Comparison of ENCODE assay signal across 20 cellular contexts in genomic region chr2:217737127-217737526, GRCh38.
DNase-seq lines count a peak whose midpoint lies in the region; ATAC-seq, FAIRE-seq and TF ChIP-seq lines count a peak whose summit lies in the region.
"Had no signal": no experiment of that assay in that cellular context is flagged by ENCODE, and none has a peak within 500 bp of the region (broad histone marks: within the 10 kb centered on the region; RNA-seq: fewer than 3 reads in every experiment).

No MANE protein-coding gene starts in this region.

- H3K79me2 ChIP-seq in parathyroid adenoma = peaks cover 20% of the 10 kb centered on the region

- TF ChIP-seq RAD21 in A549 (conservative IDR thresholded peaks at IDR 0.05 in 1 of 2, IDR thresholded peaks at IDR 0.05 in 1 of 2) = no peak

- TF ChIP-seq POLR2A in A549 (IDR thresholded peaks at IDR 0.05; ENCODE audit: low read length) (no peak), gastroesophageal sphincter (IDR thresholded peaks at IDR 0.05) (no peak)

- POLR2A ChIA-PET in A549 (lab: Yijun Ruan, JAX) = no interaction called here

- no peaks in the 10 kb centered on the region for H3K9me3 ChIP-seq in A549
- H3K9me3 ChIP-seq in parathyroid adenoma (ENCODE audit: control insufficient read depth, low read length) = no peaks in the 10 kb centered on the region
- H3K9me3 ChIP-seq in gastroesophageal sphincter = no peaks in the 10 kb centered on the region
- H3K9me3 ChIP-seq: MG63 had no signal

- H3K36me3 ChIP-seq in kidney epithelial cell (ENCODE audit: control insufficient read depth, insufficient read depth, low read length) (no peaks in the 10 kb centered on the region), parathyroid adenoma (ENCODE audit: control insufficient read depth, insufficient read depth, low read length) (no peaks in the 10 kb centered on the region), gastroesophageal sphincter (peaks cover 0 to 70% of the 10 kb centered on the region in 2 donors)
- H3K36me3 ChIP-seq: MG63 had no signal

- FAIRE-seq in A549 (lab: Jason Lieb, UNC) = no peak
- no peak for FAIRE-seq in RCC 7860 (lab: Jason Lieb, UNC)
- FAIRE-seq: GM12878, GM18507 had no signal

- 75% methylated on average over 1 of the region's 1 CpG for WGBS in A549 (ENCODE audit: missing lambda C conversion rate)
- WGBS in gastroesophageal sphincter (ENCODE audit: low coverage in 1 of 2), 2 donors = 67% methylated on average over 1 of the region's 1 CpG; no CpG with 5 or more reads in 1 of the 2 donors

- H3K4me2 ChIP-seq in A549 = no peak overlapping the region
- peak overlapping the region; percentile 13 for H3K4me2 ChIP-seq in parathyroid adenoma (ENCODE audit: low read length)
- H3K4me2 ChIP-seq: KMS-11 had no signal

- H3K27me3 ChIP-seq in kidney epithelial cell (ENCODE audit: control insufficient read depth, insufficient read depth, low read length) (no peaks in the 10 kb centered on the region), parathyroid adenoma (ENCODE audit: control insufficient read depth, insufficient read depth, low read length) (no peaks in the 10 kb centered on the region), gastroesophageal sphincter (no peaks in the 10 kb centered on the region)
- H3K27me3 ChIP-seq: MG63 had no signal

- no peak for TF ChIP-seq EP300 in A549 (IDR thresholded peaks at IDR 0.05)
- no peak for TF ChIP-seq EP300 in gastroesophageal sphincter (IDR thresholded peaks at IDR 0.05)

- no peak overlapping the region for H3K27ac ChIP-seq in A549
- peak overlapping the region; percentile 99 for H3K27ac ChIP-seq in parathyroid adenoma
- H3K27ac ChIP-seq in gastroesophageal sphincter = peak overlapping the region in 1 of 4 donors; percentile 53
- H3K27ac ChIP-seq: GM23248, KMS-11 had no signal

- no peak for DNase-seq in A549 (ENCODE audit: low read depth in 1 of 2, low spot score in 1 of 2)
- DNase-seq in RCC 7860 (ENCODE audit: low spot score) = peak; percentile 52
- DNase-seq in kidney epithelial cell (ENCODE audit: low read depth) = peak; percentile 42
- no peak for DNase-seq in NCI-H2227 (lab: John Stamatoyannopoulos, UW; ENCODE audit: unreplicated experiment)
- DNase-seq in EL = no peak
- no peak for DNase-seq in left lobe of liver (ENCODE audit: low spot score)
- DNase-seq: 8988T, Calu3, GM23248, MG63, NCI-H1105 treated with DMSO at 0.1 percent for 48 hours, NCI-H187 treated with DMSO at 0.1 percent for 48 hours, NCI-H2171, NCI-H82, RPMI8226 had no signal

- H2AFZ ChIP-seq in parathyroid adenoma = no peak overlapping the region
- H2AFZ ChIP-seq: GM23248 had no signal

- H3K4me3 ChIP-seq in A549 (no peak overlapping the region), kidney epithelial cell (ENCODE audit: low read depth, low read length) (no peak overlapping the region), parathyroid adenoma (ENCODE audit: low read depth, low read length) (no peak overlapping the region), gastroesophageal sphincter (no peak overlapping the region)
- H3K4me3 ChIP-seq: GM12878, GM23248, MG63 had no signal

- H3K9ac ChIP-seq in parathyroid adenoma = no peak overlapping the region
- H3K9ac ChIP-seq: GM23248, KMS-11 had no signal

- CTCF ChIA-PET in A549 (lab: Yijun Ruan, JAX) = interaction anchor here (0.7 kb wide), 1 partner anchor 48 kb away, joined by 3 read pairs; no protein-coding TSS in a partner anchor

- H3K4me1 ChIP-seq in A549 = no peaks in the 10 kb centered on the region
- H3K4me1 ChIP-seq in parathyroid adenoma = peaks cover 88% of the 10 kb centered on the region
- H3K4me1 ChIP-seq in gastroesophageal sphincter = peaks cover 0 to 58% (median 15%) of the 10 kb centered on the region in 3 donors

- ATAC-seq in A549 (no peak), gastroesophageal sphincter (no peak), left lobe of liver (no peak)
- ATAC-seq: GM12878 had no signal

- TF ChIP-seq CTCF in A549 (IDR thresholded peaks at IDR 0.05) = no peak
- peak; percentile 4 for TF ChIP-seq CTCF in kidney epithelial cell (IDR thresholded peaks at IDR 0.05; ENCODE audit: insufficient read depth, low read length, poor library complexity, severe bottlenecking)
- TF ChIP-seq CTCF in parathyroid adenoma (IDR thresholded peaks at IDR 0.05) = no peak
- no peak for TF ChIP-seq CTCF in gastroesophageal sphincter (IDR thresholded peaks at IDR 0.05)

TF ChIP-seq in A549, 52 proteins besides CTCF, POLR2A, EP300 and RAD21:
- TF ChIP-seq EHF (CRISPR knock-in tag; IDR thresholded peaks at IDR 0.05) (no peak), POLR2AphosphoS2 (conservative IDR thresholded peaks at IDR 0.05; ENCODE audit: low read length) (no peak), MAFK (IDR thresholded peaks at IDR 0.05; ENCODE audit: partially characterized antibody) (peak; percentile 93)

Comparison
In these comparisons a context has a peak if more than half of its experiments do, and no peak if none do; other contexts are left out.
1. DNase-seq: peak in RCC 7860 (single experiment) and kidney epithelial cell (single experiment); none in A549 (0 of 2), NCI-H2227 (single experiment), EL (single experiment) and left lobe of liver (single experiment).